Comparison of ENCODE assay signal across 17 cellular contexts in the genomic region with DNA sequence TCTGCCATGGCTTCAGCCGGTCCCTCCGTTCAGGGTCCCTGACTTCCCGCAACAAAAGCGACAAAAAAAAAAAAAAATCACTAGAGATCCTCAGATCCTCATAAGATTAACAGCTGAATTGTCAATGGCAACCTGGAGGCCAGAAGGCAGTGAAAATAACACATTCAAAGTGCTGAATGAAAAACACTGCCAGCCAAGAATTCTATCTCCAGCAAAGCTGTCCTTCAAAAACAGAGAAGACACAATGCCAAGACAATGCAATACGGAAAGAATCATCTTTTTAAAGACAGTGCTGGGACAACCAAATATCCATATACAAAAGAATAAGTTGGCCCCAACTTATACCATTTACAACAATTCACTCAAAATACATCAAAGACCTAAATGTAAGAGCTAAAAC. TPM values are rescaled to one million over a fixed set of nuclear protein-coding genes. Genes with fewer than 3 reads are reported as not detected.
DNase-seq lines count a peak whose midpoint lies in the region; ATAC-seq, FAIRE-seq and TF ChIP-seq lines count a peak whose summit lies in the region.
"Had no signal": no experiment of that assay in that cellular context is flagged by ENCODE, and none has a peak within 500 bp of the region (broad histone marks: within the 10 kb centered on the region; RNA-seq: fewer than 3 reads in every experiment).

No MANE protein-coding gene starts in this region.

- H3K27ac Mint-ChIP-seq in endothelial cell (ENCODE audit: unreplicated experiment) = no peak overlapping the region
- no peak overlapping the region for H3K27ac Mint-ChIP-seq in activated naive CD4-positive, alpha-beta T cell treated with anti-CD3 and anti-CD28 coated beads, Interleukin-2, amount 50 U/mL, for 72 hours
- H3K27ac Mint-ChIP-seq: H9 had no signal

- no peak overlapping the region for H3K4me2 ChIP-seq in HepG2 (ENCODE audit: low read depth, low read length)

- 98% methylated on average over 5 of the region's 5 CpGs for WGBS in HepG2 (ENCODE audit: low lambda C conversion rate)
- WGBS in right lobe of liver (ENCODE audit: insufficient coverage, low coverage, low lambda C conversion rate, missing lambda C conversion rate) = 93% methylated on average over 5 of the region's 5 CpGs

- H3K4me1 Mint-ChIP-seq in endothelial cell (ENCODE audit: unreplicated experiment) = peaks cover 7% of the 10 kb centered on the region

- H3K27ac ChIP-seq in HepG2 (ENCODE audit: extremely low read length, insufficient read depth, low read length) (no peak overlapping the region), right lobe of liver (no peak overlapping the region)
- H3K27ac ChIP-seq: C4-2B, HL-60 had no signal

- no peak overlapping the region for H3K9ac ChIP-seq in HepG2 (ENCODE audit: insufficient read depth, low read depth, low read length)

- CTCF ChIA-PET in HepG2 (lab: Yijun Ruan, JAX; ENCODE audit: low intra/inter-chr PET ratio, low total read pairs) = no interaction called here

- H3K9me3 Mint-ChIP-seq in endothelial cell (ENCODE audit: unreplicated experiment) = peaks cover 4% of the 10 kb centered on the region
- H3K9me3 Mint-ChIP-seq in activated naive CD4-positive, alpha-beta T cell treated with anti-CD3 and anti-CD28 coated beads, Interleukin-2, amount 50 U/mL, for 72 hours = peaks cover 10 to 29% of the 10 kb centered on the region in 2 donors

- POLR2A ChIA-PET in HepG2 (lab: Yijun Ruan, JAX) = interaction anchor here (1.1 kb wide), 1 partner anchor 49 kb away, joined by 3 read pairs; no protein-coding TSS in a partner anchor

- H3K4me3 Mint-ChIP-seq in endothelial cell (ENCODE audit: unreplicated experiment) = peak overlapping the region; percentile 20
- H3K4me3 Mint-ChIP-seq: H9 had no signal

- H3K4me3 ChIP-seq in HepG2 (replicated peaks in 1 of 3; ENCODE audit: insufficient read depth in 1 of 3, low read depth in 2 of 3, low read length in 3 of 3) (no peak overlapping the region), right lobe of liver (no peak overlapping the region)
- H3K4me3 ChIP-seq: K562 had no signal

- TF ChIP-seq RAD21 in HepG2 (CRISPR knock-in tag; IDR thresholded peaks at IDR 0.05) = no peak

- H2AFZ ChIP-seq in HepG2 (ENCODE audit: low read length) = no peak overlapping the region

- peaks cover 64% of the 10 kb centered on the region for H3K36me3 Mint-ChIP-seq in endothelial cell (ENCODE audit: low read depth, unreplicated experiment)
- peaks cover 66 to 94% of the 10 kb centered on the region in 2 donors for H3K36me3 Mint-ChIP-seq in activated naive CD4-positive, alpha-beta T cell treated with anti-CD3 and anti-CD28 coated beads, Interleukin-2, amount 50 U/mL, for 72 hours

- FAIRE-seq in HepG2 (lab: Jason Lieb, UNC) = no peak
- FAIRE-seq: H1, K562 had no signal

- ATAC-seq in HepG2 (no peak), right lobe of liver (no peak), HG02763 (IDR thresholded peaks at IDR 0.05; ENCODE audit: unreplicated experiment) (no peak)
- no peak for ATAC-seq in activated naive CD4-positive, alpha-beta T cell treated with anti-CD3 and anti-CD28 coated beads, Interleukin-2, amount 50 U/mL, for 72 hours
- ATAC-seq: K562 had no signal

- intact Hi-C loops in HepG2 (cut with micrococcal nuclease; ENCODE audit: unreplicated experiment) (no loop called here), right lobe of liver (cut with DNase I) (no loop called here)

- BruUV-seq in HepG2 (replicated peaks; lab: Mats Ljungman, UMichigan) = no TSS peak

- in situ Hi-C loops in HepG2 (cut with HindIII; ENCODE audit: extremely low pct_ligation_motif_present, low pct_unique_long_range_greater_than_20kb) = loop anchor here (25.0 kb wide), 1 partner anchor 287 kb away; a partner anchor contains a TSS

- H3K27me3 ChIP-seq in HepG2 (ENCODE audit: control insufficient read depth in 1 of 2, insufficient read depth in 2 of 2, low read length in 2 of 2) (no peaks in the 10 kb centered on the region), right lobe of liver (no peaks in the 10 kb centered on the region)
- H3K27me3 ChIP-seq: BE2C had no signal

- TF ChIP-seq POLR2A in HepG2 (IDR thresholded peaks at IDR 0.05; ENCODE audit: insufficient read depth in 1 of 2, low read depth in 2 of 2, low read length in 2 of 2) = no peak
- no peak for TF ChIP-seq POLR2A in right lobe of liver (IDR thresholded peaks at IDR 0.05)

- H3K36me3 ChIP-seq in HepG2 (replicated peaks in 1 of 2; ENCODE audit: control insufficient read depth in 1 of 2, insufficient read depth in 2 of 2, low read length in 2 of 2) (peaks cover 10 to 58% of the 10 kb centered on the region in 2 experiments), right lobe of liver (peaks cover 0 to 26% (median 3%) of the 10 kb centered on the region in 4 donors)
- H3K36me3 ChIP-seq: BE2C had no signal

- no peak for TF ChIP-seq CTCF in HepG2 (CRISPR knock-in tag; IDR thresholded peaks at IDR 0.05)
- no peak for TF ChIP-seq CTCF in right lobe of liver (IDR thresholded peaks at IDR 0.05)
- TF ChIP-seq CTCF in endothelial cell (IDR thresholded peaks at IDR 0.05; ENCODE audit: unreplicated experiment) = no peak

- DNase-seq in HepG2 (ENCODE audit: low spot score) = no peak
- no peak for DNase-seq in right lobe of liver
- peak; percentile 3 for DNase-seq in M059J (ENCODE audit: low read depth)
- no peak for DNase-seq in endothelial cell (ENCODE audit: low spot score)
- DNase-seq in activated naive CD4-positive, alpha-beta T cell treated with anti-CD3 and anti-CD28 coated beads, Interleukin-2, amount 50 U/mL, for 72 hours (ENCODE audit: low spot score in 2 of 2) = no peak
- no peak for DNase-seq in occipital lobe (lab: John Stamatoyannopoulos, UW)
- DNase-seq: BE2C; CD4-positive, alpha-beta memory T cell; DMS79 treated with DMSO at 0.1 percent for 48 hours; GF-D8; H9; IMR-90 had no signal

- H3K9me3 ChIP-seq in HepG2 (ENCODE audit: low read length) (peaks cover 39% of the 10 kb centered on the region), right lobe of liver (peaks cover 0 to 5% (median 2%) of the 10 kb centered on the region in 4 donors)
- H3K9me3 ChIP-seq: BE2C had no signal

- no peak for TF ChIP-seq EP300 in HepG2 (IDR thresholded peaks at IDR 0.05; ENCODE audit: low read depth in 2 of 2, low read length in 2 of 2)
- TF ChIP-seq EP300 in HepG2 (CRISPR knock-in tag; IDR thresholded peaks at IDR 0.05; ENCODE audit: borderline replicate concordance) = no peak

- H3K79me2 ChIP-seq in HepG2 (ENCODE audit: insufficient read depth, low read length) = peaks cover 10% of the 10 kb centered on the region

- H3K4me1 ChIP-seq in HepG2 (ENCODE audit: insufficient read depth, low read length) (peaks cover 16% of the 10 kb centered on the region), right lobe of liver (peaks cover 0 to 29% (median 1%) of the 10 kb centered on the region in 4 donors)

- H3K27me3 Mint-ChIP-seq in endothelial cell (ENCODE audit: unreplicated experiment) = no peaks in the 10 kb centered on the region
- H3K27me3 Mint-ChIP-seq: CD4-positive, alpha-beta memory T cell had no signal

- H4K20me1 ChIP-seq in HepG2 (ENCODE audit: insufficient read depth, low read length) = no peaks in the 10 kb centered on the region

TF ChIP-seq in HepG2, 621 proteins besides CTCF, POLR2A, EP300 and RAD21:
- TF ChIP-seq ZNF136 (CRISPR knock-in tag; IDR thresholded peaks at IDR 0.05; ENCODE audit: low read depth) = peak; percentile 100
- TF ChIP-seq, protein P1, sequence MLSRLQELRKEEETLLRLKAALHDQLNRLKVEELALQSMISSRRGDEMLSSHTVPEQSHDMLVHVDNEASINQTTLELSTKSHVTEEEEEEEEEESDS (CRISPR knock-in tag; IDR thresholded peaks at IDR 0.05; ENCODE audit: borderline replicate concordance) = no peak

RNA-seq across cellular contexts. Expression of a gene that starts 21.6 kb away (rescaled TPM):
- 37.0 and 52.4 TPM in 2 replicates for total RNA-seq in HepG2 (2016; rRNA removed; fragmentation: Illumina TruSeq; extraction: Trizol)
- total RNA-seq in HepG2 (2016; cell fraction: cytosol; rRNA removed; fragmentation: Illumina TruSeq; extraction: Trizol; ENCODE audit: low read depth) = 27.5 and 32.2 TPM in 2 replicates
- 35.9 and 52.4 TPM in 2 replicates for total RNA-seq in HepG2 (2016; cell fraction: insoluble cytoplasmic fraction; rRNA removed; fragmentation: Illumina TruSeq; extraction: Trizol)
- 35.1 and 35.8 TPM in 2 replicates for total RNA-seq in HepG2 (2016; cell fraction: membrane; rRNA removed; fragmentation: Illumina TruSeq; extraction: Trizol)
- total RNA-seq in HepG2 (2016; cell fraction: nucleus; rRNA removed; fragmentation: Illumina TruSeq; extraction: Trizol) = 20.8 and 21.2 TPM in 2 replicates
- 48.7 and 49.7 TPM in 2 replicates for polyA plus RNA-seq in HepG2 (2011; rRNA removed)
- polyA plus RNA-seq in HepG2 (2011; cell fraction: cytosol; rRNA removed) = 51.7 and 69.8 TPM in 2 replicates
- polyA plus RNA-seq in HepG2 (2011; cell fraction: nucleus; rRNA removed) = 17.3 and 18.6 TPM in 2 replicates
- 54.3 and 54.5 TPM in 2 replicates for polyA plus RNA-seq in HepG2 (2012)
- 37.9 and 57.9 TPM in 2 replicates for polyA plus RNA-seq in HepG2 (2016; cell fraction: cytosol; fragmentation: Illumina TruSeq; extraction: Trizol; ENCODE audit: low read depth)
- 97.4 and 99.9 TPM in 2 replicates for polyA plus RNA-seq in HepG2 (2016; cell fraction: insoluble cytoplasmic fraction; fragmentation: Illumina TruSeq; extraction: Trizol; ENCODE audit: low read depth)
- polyA plus RNA-seq in HepG2 (2016; cell fraction: membrane; fragmentation: Illumina TruSeq; extraction: Trizol; ENCODE audit: low read depth) = 50.6 and 54.6 TPM in 2 replicates
- 42.9 and 44.8 TPM in 2 replicates for polyA plus RNA-seq in HepG2 (2016; cell fraction: nucleus; fragmentation: Illumina TruSeq; extraction: Trizol; ENCODE audit: insufficient read depth, low read depth)
- 7.5 and 10.8 TPM in 2 replicates for polyA minus RNA-seq in HepG2 (2011; rRNA and poly(A)+ RNA removed; ENCODE audit: low replicate concordance)
- 17.3 and 20.8 TPM in 2 replicates for polyA minus RNA-seq in HepG2 (2011; cell fraction: cytosol; rRNA and poly(A)+ RNA removed)
- 30.0 and 33.6 TPM in 2 replicates for polyA minus RNA-seq in HepG2 (2011; cell fraction: nucleus; rRNA and poly(A)+ RNA removed)
- 100 to 1,000 TPM in 5 of 6 experiments, 10 to 100 TPM in 1; 82.7 to 186 (median 158) TPM for total RNA-seq in right lobe of liver
- 88.5 and 113 TPM in 2 replicates for total RNA-seq in M059J (2014; rRNA removed; shearing (Covaris generic))
- 16.2 TPM for total RNA-seq in endothelial cell (ENCODE audit: unreplicated experiment)
- total RNA-seq in activated naive CD4-positive, alpha-beta T cell treated with anti-CD3 and anti-CD28 coated beads, Interleukin-2, amount 50 U/mL, for 72 hours = 10 to 100 TPM; 23.4 to 40.9 TPM
- 5.5 TPM for total RNA-seq in occipital lobe
